ENCODE assay signal across 15 cellular contexts in genomic region chr12:12415886-12416285, GRCh38. TPM values are rescaled to one million over a fixed set of nuclear protein-coding genes. Genes with fewer than 3 reads are reported as not detected.
DNase-seq lines count a peak whose midpoint lies in the region; ATAC-seq and TF ChIP-seq lines count a peak whose summit lies in the region.
"Had no signal": no experiment of that assay in that cellular context is flagged by ENCODE, and none has a peak within 500 bp of the region (broad histone marks: within the 10 kb centered on the region; RNA-seq: fewer than 3 reads in every experiment).

No MANE protein-coding gene starts in this region.

- peak overlapping the region; percentile 76 for H3K27ac Mint-ChIP-seq in activated T-cell treated with anti-CD3 and anti-CD28 coated beads, Interleukin-2, amount 50 U/mL, for 24 hours
- peak overlapping the region; percentile 35 for H3K27ac Mint-ChIP-seq in central memory CD8-positive, alpha-beta T cell (ENCODE audit: low read depth)
- peak overlapping the region; percentile 71 for H3K27ac Mint-ChIP-seq in stimulated activated naive B cell treated with anti-CD40 and anti-IgM and Interleukin-4, amounts not matched to agents 10 μg/mL and 1 μg/mL and 100 μg/mL, for 72 hours
- no peak overlapping the region for H3K27ac Mint-ChIP-seq in HFFc6

- TF ChIP-seq CTCF in LNCaP clone FGC (IDR thresholded peaks at IDR 0.05; ENCODE audit: control insufficient read depth, extremely low read depth, insufficient read depth), result no peak
- TF ChIP-seq CTCF in HFFc6 (IDR thresholded peaks at IDR 0.05), result no peak

- H3K9me3 Mint-ChIP-seq in activated T-cell treated with anti-CD3 and anti-CD28 coated beads, Interleukin-2, amount 50 U/mL, for 24 hours, result peaks cover 7% of the 10 kb centered on the region
- H3K9me3 Mint-ChIP-seq in central memory CD8-positive, alpha-beta T cell, result no peaks in the 10 kb centered on the region
- H3K9me3 Mint-ChIP-seq in stimulated activated naive B cell treated with anti-CD40 and anti-IgM and Interleukin-4, amounts not matched to agents 10 μg/mL and 1 μg/mL and 100 μg/mL, for 72 hours, result peaks cover 4 to 7% of the 10 kb centered on the region in 2 donors
- H3K9me3 Mint-ChIP-seq in HFFc6, result peaks cover 9% of the 10 kb centered on the region

- peaks cover 37% of the 10 kb centered on the region for H3K36me3 Mint-ChIP-seq in activated T-cell treated with anti-CD3 and anti-CD28 coated beads, Interleukin-2, amount 50 U/mL, for 24 hours (ENCODE audit: low read depth)
- no peaks in the 10 kb centered on the region for H3K36me3 Mint-ChIP-seq in central memory CD8-positive, alpha-beta T cell (ENCODE audit: insufficient read depth)
- peaks cover 20 to 43% of the 10 kb centered on the region in 2 donors for H3K36me3 Mint-ChIP-seq in stimulated activated naive B cell treated with anti-CD40 and anti-IgM and Interleukin-4, amounts not matched to agents 10 μg/mL and 1 μg/mL and 100 μg/mL, for 72 hours
- peaks cover 20% of the 10 kb centered on the region for H3K36me3 Mint-ChIP-seq in HFFc6 (ENCODE audit: low read depth)

- H3K27me3 Mint-ChIP-seq in activated T-cell treated with anti-CD3 and anti-CD28 coated beads, Interleukin-2, amount 50 U/mL, for 24 hours, result no peaks in the 10 kb centered on the region
- no peaks in the 10 kb centered on the region for H3K27me3 Mint-ChIP-seq in central memory CD8-positive, alpha-beta T cell
- H3K27me3 Mint-ChIP-seq in stimulated activated naive B cell treated with anti-CD40 and anti-IgM and Interleukin-4, amounts not matched to agents 10 μg/mL and 1 μg/mL and 100 μg/mL, for 72 hours, result no peaks in the 10 kb centered on the region
- no peaks in the 10 kb centered on the region for H3K27me3 Mint-ChIP-seq in HFFc6 (ENCODE audit: insufficient read depth)

- H3K4me3 ChIP-seq in LNCaP clone FGC (ENCODE audit: low read depth, low read length), result no peak overlapping the region

- peaks cover 24% of the 10 kb centered on the region for H3K4me1 Mint-ChIP-seq in activated T-cell treated with anti-CD3 and anti-CD28 coated beads, Interleukin-2, amount 50 U/mL, for 24 hours (ENCODE audit: low read depth)
- H3K4me1 Mint-ChIP-seq in central memory CD8-positive, alpha-beta T cell, result peaks cover 30% of the 10 kb centered on the region
- H3K4me1 Mint-ChIP-seq in stimulated activated naive B cell treated with anti-CD40 and anti-IgM and Interleukin-4, amounts not matched to agents 10 μg/mL and 1 μg/mL and 100 μg/mL, for 72 hours, result peaks cover 12 to 15% of the 10 kb centered on the region in 2 donors
- peaks cover 16% of the 10 kb centered on the region for H3K4me1 Mint-ChIP-seq in HFFc6 (ENCODE audit: low read depth)

- ATAC-seq in central memory CD8-positive, alpha-beta T cell (replicated peaks; ENCODE audit: extremely low read depth, poor library complexity, severe bottlenecking), result no peak
- no peak for ATAC-seq in stimulated activated naive B cell treated with anti-CD40 and anti-IgM and Interleukin-4, amounts not matched to agents 10 μg/mL and 1 μg/mL and 100 μg/mL, for 72 hours (replicated peaks)
- ATAC-seq: Panc1, Right ventricle myocardium inferior had no signal

- no peak overlapping the region for H3K4me3 Mint-ChIP-seq in activated T-cell treated with anti-CD3 and anti-CD28 coated beads, Interleukin-2, amount 50 U/mL, for 24 hours
- H3K4me3 Mint-ChIP-seq in central memory CD8-positive, alpha-beta T cell, result no peak overlapping the region
- H3K4me3 Mint-ChIP-seq in stimulated activated naive B cell treated with anti-CD40 and anti-IgM and Interleukin-4, amounts not matched to agents 10 μg/mL and 1 μg/mL and 100 μg/mL, for 72 hours, result no peak overlapping the region
- no peak overlapping the region for H3K4me3 Mint-ChIP-seq in HFFc6

- DNase-seq in activated T-cell treated with anti-CD3 and anti-CD28 coated beads, Interleukin-2, amount 50 U/mL, for 24 hours, result no peak
- no peak for DNase-seq in activated T-cell treated with anti-CD3 and anti-CD28 coated beads, Interleukin-2, amount 50 U/mL, for 1 hour
- DNase-seq in LNCaP clone FGC (ENCODE audit: low read depth) (peak; percentile 42), NCI-H2029 treated with DMSO at 0.1 percent for 48 hours (lab: John Stamatoyannopoulos, UW) (no peak), HFFc6 (no peak)
- no peak for DNase-seq in central memory CD8-positive, alpha-beta T cell (ENCODE audit: low spot score in 2 of 2)
- no peak for DNase-seq in stimulated activated naive B cell treated with anti-CD40 and anti-IgM and Interleukin-4, amounts not matched to agents 10 μg/mL and 1 μg/mL and 100 μg/mL, for 72 hours
- no peak for DNase-seq in stimulated activated naive CD4-positive, alpha-beta T cell treated with Interleukin-2 at 50 U/mL for 16 hours (lab: John Stamatoyannopoulos, UW)
- DNase-seq: BE2C, NCI-H1105 treated with DMSO at 0.1 percent for 48 hours, NCI-H187 treated with DMSO at 0.1 percent for 48 hours, NCI-H2171, NCI-H774 had no signal

RNA-seq across cellular contexts. Expression of gene BORCS5, which starts 59.0 kb away (rescaled TPM):
- total RNA-seq in HFFc6 (2021; fragmentation: NEBNext Ultra II Directional; extraction: Animal tissue kit (Norgen Biotek cat#: 25700)), result 10 to 100 TPM in 4 of 6 experiments, 1 to 10 TPM in 2; 8.7 to 13.9 (median 10.6) TPM
